ENCODE assay signal across 8 cellular contexts in genomic region chr21:26169611-26170470, GRCh38. TPM values are rescaled to one million over a fixed set of nuclear protein-coding genes. Genes with fewer than 3 reads are reported as not detected.
A peak's percentile ranks its signal among the peaks of the same experiment; 100 is the strongest.
DNase-seq lines count a peak whose midpoint lies in the region; ATAC-seq and TF ChIP-seq lines count a peak whose summit lies in the region.

No MANE protein-coding gene starts in this region.

- peaks cover 48% of the 10 kb centered on the region for H3K4me1 ChIP-seq in GM23338 (ENCODE audit: insufficient read depth)

- peak overlapping the region; percentile 88 for H3K4me3 ChIP-seq in GM23338

- DNase-seq in ELF-1 (ENCODE audit: low read depth, low spot score) (peak; percentile 68), GM23338 (ENCODE audit: low spot score) (peak; percentile 64), KG1 (lab: John Stamatoyannopoulos, UW) (peak; percentile 59), amygdala (lab: John Stamatoyannopoulos, UW) (peak in 47 of 56 donors; percentile 5 to 84 (median 57)), left ventricle myocardium superior (peak; percentile 82), pons (ENCODE audit: low spot score) (peak; percentile 58), NCI-H187 (lab: John Stamatoyannopoulos, UW) (no peak)

- peaks cover 55% of the 10 kb centered on the region for H3K4me1 Mint-ChIP-seq in GM23338

- 0 out of 3 replicates have a peak, but pooled peaks cover 3% of the 10 kb centered on the region for H3K9me3 Mint-ChIP-seq in GM23338

- H3K36me3 ChIP-seq in GM23338 (ENCODE audit: insufficient read depth), result no peaks in the 10 kb centered on the region

- TF ChIP-seq CTCF in GM23338 (conservative IDR thresholded peaks at IDR 0.05; ENCODE audit: low read depth in 2 of 2), result peak in 1 of 2 experiments; percentile 33; a peak in 2 of 4 replicates

- H3K27ac Mint-ChIP-seq in GM23338, result peak overlapping the region; percentile 97

- no peaks in the 10 kb centered on the region for H3F3A ChIP-seq in GM23338 (replicated peaks; ENCODE audit: low read depth)

- H3K79me2 ChIP-seq in GM23338 (replicated peaks; ENCODE audit: insufficient read depth), result peaks cover 57% of the 10 kb centered on the region

- intact Hi-C loops in left ventricle myocardium superior (cut with micrococcal nuclease), result loop anchor here (10.0 kb wide), 1 partner anchor 275 kb away; no protein-coding TSS in a partner anchor

- peak overlapping the region; percentile 97 for H3K4me3 Mint-ChIP-seq in GM23338

- peak overlapping the region; percentile 77 for H3K4me2 ChIP-seq in GM23338

- 0 out of 2 replicates have a peak, but pooled peaks cover 4% of the 10 kb centered on the region for H3K27me3 ChIP-seq in GM23338 (ENCODE audit: insufficient read depth)

- peaks cover 13% of the 10 kb centered on the region for H3K27me3 Mint-ChIP-seq in GM23338 (ENCODE audit: insufficient read depth, low read depth, poor library complexity)

- ATAC-seq in GM23338 (peak; percentile 56), SK-N-SH treated with all-trans-retinoic acid at 6 μM for 48 hours (peak; percentile 73), left ventricle myocardium superior (peak; percentile 80)

- peaks cover 15% of the 10 kb centered on the region for H4K20me1 ChIP-seq in GM23338 (replicated peaks; ENCODE audit: insufficient read depth)

- H3K9me2 ChIP-seq in GM23338 (ENCODE audit: insufficient read depth), result no peaks in the 10 kb centered on the region

- H3K36me3 Mint-ChIP-seq in GM23338 (ENCODE audit: low read depth), result peaks cover 14% of the 10 kb centered on the region

- H2AFZ ChIP-seq in GM23338, result no peak overlapping the region

- peak overlapping the region; percentile 91 for H3K27ac ChIP-seq in GM23338 (ENCODE audit: low read depth)

TF ChIP-seq in SK-N-SH treated with all-trans-retinoic acid at 6 μM for 48 hours, 23 proteins besides CTCF, POLR2A, EP300 and RAD21:
- TF ChIP-seq BACH2 (CRISPR knock-in tag; IDR thresholded peaks at IDR 0.05; ENCODE audit: borderline replicate concordance), result no peak
- no peak for TF ChIP-seq ESRRG (CRISPR knock-in tag; IDR thresholded peaks at IDR 0.05)
- TF ChIP-seq ZNF70 (CRISPR knock-in tag; IDR thresholded peaks at IDR 0.05), result no peak
- TF ChIP-seq TOX (CRISPR knock-in tag; IDR thresholded peaks at IDR 0.05; ENCODE audit: borderline replicate concordance), result no peak
- TF ChIP-seq PPARA (CRISPR knock-in tag; IDR thresholded peaks at IDR 0.05; ENCODE audit: borderline replicate concordance), result no peak
- no peak for TF ChIP-seq PATZ1 (CRISPR knock-in tag; IDR thresholded peaks at IDR 0.05; ENCODE audit: borderline replicate concordance)
- TF ChIP-seq ZFP3 (CRISPR knock-in tag; IDR thresholded peaks at IDR 0.05), result no peak
- TF ChIP-seq TSHZ2 (CRISPR knock-in tag; IDR thresholded peaks at IDR 0.05), result no peak
- TF ChIP-seq RARB (CRISPR knock-in tag; IDR thresholded peaks at IDR 0.05), result no peak
- TF ChIP-seq CSDC2 (CRISPR knock-in tag; IDR thresholded peaks at IDR 0.05), result no peak
- TF ChIP-seq ZC3H10 (CRISPR knock-in tag; IDR thresholded peaks at IDR 0.05), result no peak
- no peak for TF ChIP-seq CREB5 (CRISPR knock-in tag; IDR thresholded peaks at IDR 0.05; ENCODE audit: low read depth)
- TF ChIP-seq POU6F1 (CRISPR knock-in tag; IDR thresholded peaks at IDR 0.05; ENCODE audit: borderline replicate concordance, low read depth), result no peak
- no peak for TF ChIP-seq ZNF8 (CRISPR knock-in tag; IDR thresholded peaks at IDR 0.05)
- TF ChIP-seq SNAI2 (CRISPR knock-in tag; IDR thresholded peaks at IDR 0.05), result no peak
- no peak for TF ChIP-seq ARNTL (CRISPR knock-in tag; IDR thresholded peaks at IDR 0.05; ENCODE audit: borderline replicate concordance, low read depth)

RNA-seq across cellular contexts. Expression of gene APP, which starts 0.7 kb away (rescaled TPM):
- 383 and 444 TPM in 2 replicates for total RNA-seq in GM23338 (2014; rRNA removed; shearing (Covaris generic))
- 59.8 and 69.4 TPM in 2 replicates for polyA plus RNA-seq in GM23338 (2016; fragmentation: Nextera tagmentation; extraction: Ambion mirVana)
- 356 TPM for total RNA-seq in left ventricle myocardium superior

Comparison
In these comparisons a context has a peak if more than half of its experiments do, and no peak if none do; other contexts are left out.
1. DNase-seq: peak in ELF-1 (single experiment), GM23338 (single experiment), KG1 (single experiment), amygdala (47 of 56), left ventricle myocardium superior (single experiment) and pons (single experiment); none in NCI-H187 (0 of 2).
2. Peak in every context shown above with its lines, with median percentiles within 50 percentile points of each other: ATAC-seq.